Comparison of ENCODE assay signal across 15 cellular contexts in genomic region chr3:111151438-111151837, GRCh38.
DNase-seq lines count a peak whose midpoint lies in the region; ATAC-seq and TF ChIP-seq lines count a peak whose summit lies in the region.
"Had no signal": no experiment of that assay in that cellular context is flagged by ENCODE, and none has a peak within 500 bp of the region (broad histone marks: within the 10 kb centered on the region; RNA-seq: fewer than 3 reads in every experiment).

No MANE protein-coding gene starts in this region.

- ATAC-seq in lower lobe of right lung: no peak
- ATAC-seq: effector memory CD8-positive, alpha-beta T cell had no signal

- H3K4me1 Mint-ChIP-seq in mesothelial cell of epicardium: peaks cover 20% of the 10 kb centered on the region
- H3K4me1 Mint-ChIP-seq: memory B cell had no signal

- H3K9me3 ChIP-seq in lower lobe of right lung (no peaks in the 10 kb centered on the region), WERI-Rb-1 (ENCODE audit: severe bottlenecking) (no peaks in the 10 kb centered on the region)
- H3K9me3 ChIP-seq: sigmoid colon had no signal

- H3K27me3 ChIP-seq in lower lobe of right lung (ENCODE audit: low read depth) (no peaks in the 10 kb centered on the region), WERI-Rb-1 (ENCODE audit: insufficient read depth, low read depth, severe bottlenecking) (no peaks in the 10 kb centered on the region)
- H3K27me3 ChIP-seq: sigmoid colon had no signal

- no peaks in the 10 kb centered on the region for H3K4me1 ChIP-seq in lower lobe of right lung

- no peak overlapping the region for H3K27ac ChIP-seq in lower lobe of right lung
- no peak overlapping the region for H3K27ac ChIP-seq in WERI-Rb-1
- H3K27ac ChIP-seq: sigmoid colon had no signal

- H3K36me3 ChIP-seq in lower lobe of right lung (no peaks in the 10 kb centered on the region), WERI-Rb-1 (no peaks in the 10 kb centered on the region)

- H3K36me3 Mint-ChIP-seq in mesothelial cell of epicardium: peaks cover 13% of the 10 kb centered on the region
- H3K36me3 Mint-ChIP-seq: memory B cell had no signal

- no peak overlapping the region for H3K4me3 Mint-ChIP-seq in mesothelial cell of epicardium
- H3K4me3 Mint-ChIP-seq: activated naive CD8-positive, alpha-beta T cell; effector memory CD8-positive, alpha-beta T cell; memory B cell had no signal

- no peaks in the 10 kb centered on the region for H3K27me3 Mint-ChIP-seq in mesothelial cell of epicardium (ENCODE audit: low read depth)
- H3K27me3 Mint-ChIP-seq: activated naive CD8-positive, alpha-beta T cell; effector memory CD8-positive, alpha-beta T cell; memory B cell had no signal

- H3K27ac Mint-ChIP-seq in mesothelial cell of epicardium: peak overlapping the region; percentile 73
- H3K27ac Mint-ChIP-seq: activated naive CD8-positive, alpha-beta T cell; effector memory CD8-positive, alpha-beta T cell; memory B cell had no signal

- no peak overlapping the region for H3K4me3 ChIP-seq in epithelial cell of proximal tubule (ENCODE audit: low read depth, low read length)
- no peak overlapping the region for H3K4me3 ChIP-seq in lower lobe of right lung
- H3K4me3 ChIP-seq in WERI-Rb-1 (ENCODE audit: low read depth, low read length): no peak overlapping the region
- H3K4me3 ChIP-seq: sigmoid colon had no signal

- intact Hi-C loops in lower lobe of right lung (cut with DNase I): no loop called here

- TF ChIP-seq CTCF in epithelial cell of proximal tubule (conservative IDR thresholded peaks at IDR 0.05; ENCODE audit: low read depth, low read length) (no peak), mesothelial cell of epicardium (IDR thresholded peaks at IDR 0.05; ENCODE audit: unreplicated experiment) (no peak), lower lobe of right lung (IDR thresholded peaks at IDR 0.05) (no peak), WERI-Rb-1 (IDR thresholded peaks at IDR 0.05; ENCODE audit: low read depth, low read length) (no peak)

- peaks cover under 1% of the 10 kb centered on the region for H3K9me3 Mint-ChIP-seq in mesothelial cell of epicardium
- H3K9me3 Mint-ChIP-seq: effector memory CD8-positive, alpha-beta T cell; memory B cell had no signal

- peak; percentile 39 for DNase-seq in Daoy (ENCODE audit: low read depth)
- peak; percentile 41 for DNase-seq in LoVo (ENCODE audit: low spot score)
- peak; percentile 41 for DNase-seq in epithelial cell of proximal tubule (ENCODE audit: low read depth)
- DNase-seq in mesothelial cell of epicardium (ENCODE audit: low spot score in 2 of 2, unreplicated experiment in 2 of 2): no peak
- DNase-seq in KG1 (lab: John Stamatoyannopoulos, UW): no peak
- DNase-seq in lower lobe of right lung: no peak
- no peak for DNase-seq in NOMO-1 (lab: John Stamatoyannopoulos, UW; ENCODE audit: unreplicated experiment in 2 of 2)
- DNase-seq in WERI-Rb-1: no peak
- DNase-seq: activated CD4-positive, alpha-beta T cell treated with anti-CD3 and anti-CD28 coated beads, Interleukin-2, amount 50 U/mL, for 4 hours; effector memory CD8-positive, alpha-beta T cell; MV-4-11; NCI-H526 treated with DMSO at 0.1 percent for 48 hours; sigmoid colon had no signal

Comparison
In these comparisons a context has a peak if more than half of its experiments do, and no peak if none do; other contexts are left out.
1. DNase-seq: peak in Daoy (single experiment), LoVo (single experiment) and epithelial cell of proximal tubule (single experiment); none in mesothelial cell of epicardium (0 of 2), KG1 (single experiment), lower lobe of right lung (single experiment), NOMO-1 (0 of 2) and WERI-Rb-1 (single experiment).